9 cellular contexts compared by ENCODE assay signal in genomic region chr2:460861-461260, GRCh38.
DNase-seq lines count a peak whose midpoint lies in the region; ATAC-seq, FAIRE-seq and TF ChIP-seq lines count a peak whose summit lies in the region.
"Had no signal": no experiment of that assay in that cellular context is flagged by ENCODE, and none has a peak within 500 bp of the region (broad histone marks: within the 10 kb centered on the region; RNA-seq: fewer than 3 reads in every experiment).

No MANE protein-coding gene starts in this region.

- H3K4me3 ChIP-seq in lower lobe of right lung: no peak overlapping the region
- H3K4me3 ChIP-seq in suprapubic skin: no peak overlapping the region

- ATAC-seq in HG03039 (IDR thresholded peaks at IDR 0.05; ENCODE audit: unreplicated experiment) (peak; percentile 49), lower lobe of right lung (peak; percentile 80 to 82)

- WGBS in suprapubic skin: 41% methylated on average over 6 of the region's 6 CpGs

- H3K9me3 ChIP-seq in lower lobe of right lung: no peaks in the 10 kb centered on the region
- H3K9me3 ChIP-seq in suprapubic skin: no peaks in the 10 kb centered on the region

- peak; percentile 58 for DNase-seq in GM13977 (ENCODE audit: low spot score)
- DNase-seq in activated CD4-positive, alpha-beta T cell treated with anti-CD3 and anti-CD28 coated beads, Interleukin-2, amount 50 U/mL, for 48 hours: peak; percentile 20 to 32
- no peak for DNase-seq in lower lobe of right lung
- DNase-seq in H54 (ENCODE audit: insufficient read length, low spot score): no peak
- no peak for DNase-seq in suprapubic skin (ENCODE audit: low spot score in 2 of 2)
- no peak for DNase-seq in nucleus accumbens (lab: John Stamatoyannopoulos, UW)
- no peak for DNase-seq in NCI-H1105 (lab: John Stamatoyannopoulos, UW)
- DNase-seq: Karpas-422 had no signal

- TF ChIP-seq CTCF in GM13977 (IDR thresholded peaks at IDR 0.05; ENCODE audit: extremely low read depth, insufficient read depth, missing control alignments) (no peak), lower lobe of right lung (IDR thresholded peaks at IDR 0.05) (no peak), suprapubic skin (IDR thresholded peaks at IDR 0.05) (no peak)

- intact Hi-C loops in lower lobe of right lung (cut with DNase I): no loop called here

- TF ChIP-seq POLR2A in H54 (IDR thresholded peaks at IDR 0.05; ENCODE audit: low read depth, low read length): no peak
- no peak for TF ChIP-seq POLR2A in suprapubic skin (IDR thresholded peaks at IDR 0.05)

- no peaks in the 10 kb centered on the region for H3K36me3 ChIP-seq in lower lobe of right lung
- H3K36me3 ChIP-seq in suprapubic skin: no peaks in the 10 kb centered on the region

- TF ChIP-seq EP300 in suprapubic skin (IDR thresholded peaks at IDR 0.05): no peak

- no peak overlapping the region for H3K27ac ChIP-seq in lower lobe of right lung
- no peak overlapping the region for H3K27ac ChIP-seq in suprapubic skin

- H3K27me3 ChIP-seq in lower lobe of right lung (ENCODE audit: low read depth): peaks cover 5% of the 10 kb centered on the region
- H3K27me3 ChIP-seq in suprapubic skin: peaks cover 11% of the 10 kb centered on the region

- in situ Hi-C loops in GM13977 (cut with MboI; ENCODE audit: low pct_unique_long_range_greater_than_20kb, low sequenced_read_pairs, unreplicated experiment): no loop called here

- no peak for FAIRE-seq in H54 (lab: Jason Lieb, UNC)

- H3K4me1 ChIP-seq in lower lobe of right lung: peaks cover 8% of the 10 kb centered on the region
- peaks cover 13% of the 10 kb centered on the region for H3K4me1 ChIP-seq in suprapubic skin

Comparison
In these comparisons a context has a peak if more than half of its experiments do, and no peak if none do; other contexts are left out.
1. DNase-seq: peak in GM13977 (single experiment) and activated CD4-positive, alpha-beta T cell treated with anti-CD3 and anti-CD28 coated beads, Interleukin-2, amount 50 U/mL, for 48 hours (2 of 2); none in lower lobe of right lung (single experiment), H54 (single experiment), suprapubic skin (0 of 2), nucleus accumbens (0 of 56) and NCI-H1105 (single experiment).